8 cellular contexts compared by ENCODE assay signal in genomic region chr12:56078931-56079728, GRCh38. TPM values are rescaled to one million over a fixed set of nuclear protein-coding genes. Genes with fewer than 3 reads are reported as not detected.
DNase-seq lines count a peak whose midpoint lies in the region; FAIRE-seq and TF ChIP-seq lines count a peak whose summit lies in the region.

No MANE protein-coding gene starts in this region.

- H3K36me3 ChIP-seq in HUES6 (ENCODE audit: control insufficient read depth, insufficient read depth, low read length) (peaks cover 6% of the 10 kb centered on the region; the same call in 1 of the 2 replicates), suprapubic skin (no peaks in the 10 kb centered on the region)

- CTCF ChIA-PET in RWPE1 (lab: Yijun Ruan, JAX) = interaction anchor here (0.6 to 1.8 kb wide), 14 partner anchors 12 to 819 kb away, joined by 3 to 10 read pairs (median 4); partner anchors contain the start of genes PA2G4, SMARCC2, SUOX and ZC3H10

- H3K9me3 Mint-ChIP-seq in nephron = no peaks in the 10 kb centered on the region

- H3K9me3 ChIP-seq in HUES6 (ENCODE audit: control insufficient read depth, insufficient read depth, low read depth, low read length) (peaks cover 3% of the 10 kb centered on the region; the same call in 1 of the 2 replicates), suprapubic skin (no peaks in the 10 kb centered on the region)

- H3K36me3 Mint-ChIP-seq in nephron (ENCODE audit: low read depth) = no peaks in the 10 kb centered on the region

- in situ Hi-C loops in ACHN (cut with HindIII; ENCODE audit: low pct_ligation_motif_present, low pct_unique_long_range_greater_than_20kb, low sequenced_read_pairs) = no loop called here

- POLR2A ChIA-PET in RWPE1 (lab: Yijun Ruan, JAX; ENCODE audit: low non-redundant PET) = interaction anchor here (0.6 kb wide), 1 partner anchor 25 kb away, joined by 5 read pairs; the partner anchor contains the start of gene PA2G4

- TF ChIP-seq CTCF in RWPE1 (conservative IDR thresholded peaks at IDR 0.05; ENCODE audit: low read depth) (peak; percentile 92), foreskin fibroblast (IDR thresholded peaks at IDR 0.05; ENCODE audit: low read depth, low read length) (peak; percentile 81), nephron (IDR thresholded peaks at IDR 0.05; ENCODE audit: unreplicated experiment in 3 of 3) (peak; percentile 65 to 75 (median 69)), suprapubic skin (IDR thresholded peaks at IDR 0.05) (peak; percentile 64 to 83)

- TF ChIP-seq POLR2A in suprapubic skin (IDR thresholded peaks at IDR 0.05) = no peak

- H3K4me3 ChIP-seq in HUES6 (ENCODE audit: low read depth, low read length) (peak overlapping the region; percentile 85), foreskin fibroblast (ENCODE audit: low read depth in 1 of 2, low read length in 2 of 2) (peak overlapping the region; percentile 56 to 76), suprapubic skin (peak overlapping the region; percentile 79)

- H3K4me1 ChIP-seq in HUES6 (ENCODE audit: control insufficient read depth, insufficient read depth, low read length) = peaks cover 24% of the 10 kb centered on the region
- peaks cover 31% of the 10 kb centered on the region for H3K4me1 ChIP-seq in suprapubic skin

- H3K4me1 Mint-ChIP-seq in nephron = peaks cover 11% of the 10 kb centered on the region

- DNase-seq in ACHN (peak; percentile 95), GM18507 (ENCODE audit: extremely low spot score, insufficient read length, low read depth) (peak; percentile 51), RWPE1 (ENCODE audit: low spot score) (peak; percentile 81), foreskin fibroblast (peak; percentile 80 to 96), suprapubic skin (ENCODE audit: low spot score in 2 of 2) (peak; percentile 94 to 95)
- DNase-seq in activated naive CD4-positive, alpha-beta T cell (lab: John Stamatoyannopoulos, UW) = peak in 3 of 4 experiments; percentile 6 to 35 (median 12)

- peak overlapping the region; percentile 84 for H3K9ac ChIP-seq in HUES6 (ENCODE audit: low read length)

- peaks cover 44% of the 10 kb centered on the region for H3K27me3 Mint-ChIP-seq in nephron (ENCODE audit: low read depth)

- FAIRE-seq in GM18507 (lab: Jason Lieb, UNC) = no peak

- WGBS in suprapubic skin = 7% methylated on average over 13 of the region's 50 CpGs

- H3K27ac ChIP-seq in HUES6 (ENCODE audit: low read depth, low read length) (peak overlapping the region; percentile 86), RWPE1 (peak overlapping the region; percentile 80), suprapubic skin (peak overlapping the region; percentile 95)

- TF ChIP-seq EP300 in suprapubic skin (IDR thresholded peaks at IDR 0.05) = no peak

- peak overlapping the region; percentile 85 to 96 (median 94) for H3K27ac Mint-ChIP-seq in nephron

- H3K27me3 ChIP-seq in HUES6 (ENCODE audit: control insufficient read depth, insufficient read depth, low read length) (peaks cover 6% of the 10 kb centered on the region; the same call in 1 of the 2 replicates), suprapubic skin (no peaks in the 10 kb centered on the region)

- H3K4me3 Mint-ChIP-seq in nephron = peak overlapping the region; percentile 88 to 96 (median 89)

RNA-seq across cellular contexts. Expression of gene ERBB3, which starts 0.8 kb away (rescaled TPM):
- 100 to 1,000 TPM; 147 to 226 (median 181) TPM for total RNA-seq in suprapubic skin

RNA-seq across cellular contexts. Expression of gene PA2G4, which starts 25.2 kb away (rescaled TPM):
- total RNA-seq in suprapubic skin = 100 to 1,000 TPM; 103 to 153 (median 117) TPM

RNA-seq across cellular contexts. Expression of gene RPL41, which starts 37.3 kb away (rescaled TPM):
- 1,000 to 10,000 TPM; 2,523 to 6,346 (median 5,689) TPM for total RNA-seq in suprapubic skin

RNA-seq across cellular contexts. Expression of gene RPS26, which starts 37.4 kb away (rescaled TPM):
- total RNA-seq in suprapubic skin = 1,000 to 10,000 TPM in 2 of 4 donors, 100 to 1,000 TPM in 2; 600 to 3,046 (median 910) TPM

RNA-seq across cellular contexts. Expression of gene ZC3H10, which starts 38.9 kb away (rescaled TPM):
- 1 to 10 TPM; 2.1 to 5.6 (median 3.4) TPM for total RNA-seq in suprapubic skin

Comparison
In these comparisons a context has a peak if more than half of its experiments do, and no peak if none do; other contexts are left out.
1. Peak in every context shown above with its lines: DNase-seq, H3K4me3 ChIP-seq and H3K27ac ChIP-seq.
2. DNase-seq: peak in every context shown above with its lines; median percentile 95 in ACHN; 94 in suprapubic skin; 88 in foreskin fibroblast; 81 in RWPE1; 51 in GM18507; 12 in activated naive CD4-positive, alpha-beta T cell.